In genomic region chr6:140708386-140708785, GRCh38 we compare ENCODE assay signal across 21 cellular contexts.
A peak's percentile ranks its signal among the peaks of the same experiment; 100 is the strongest.
DNase-seq lines count a peak whose midpoint lies in the region; ATAC-seq and TF ChIP-seq lines count a peak whose summit lies in the region.
"Had no signal": no experiment of that assay in that cellular context is flagged by ENCODE, and none has a peak within 500 bp of the region (broad histone marks: within the 10 kb centered on the region; RNA-seq: fewer than 3 reads in every experiment).

No MANE protein-coding gene starts in this region.

- H2BK5ac ChIP-seq in neuronal stem cell (ENCODE audit: low read length) = no peak overlapping the region

- no peaks in the 10 kb centered on the region for H3K36me3 ChIP-seq in SU-DHL-6 (ENCODE audit: low read length)
- no peaks in the 10 kb centered on the region for H3K36me3 ChIP-seq in neuronal stem cell (replicated peaks in 1 of 2; ENCODE audit: control insufficient read depth in 2 of 2, insufficient read depth in 2 of 2, low read length in 2 of 2)

- no peak overlapping the region for H3K27ac ChIP-seq in SU-DHL-6 (ENCODE audit: low read depth, low read length)
- H3K27ac ChIP-seq in neuronal stem cell (replicated peaks; ENCODE audit: low read length) = no peak overlapping the region

- H3K9me3 ChIP-seq in SU-DHL-6 (ENCODE audit: insufficient read depth, low read length) = peaks cover 2% of the 10 kb centered on the region; the same call in 1 of the 2 replicates
- H3K9me3 ChIP-seq in neuronal stem cell (replicated peaks in 1 of 2; ENCODE audit: control insufficient read depth in 2 of 2, insufficient read depth in 1 of 2, low read depth in 1 of 2, low read length in 2 of 2) = no peaks in the 10 kb centered on the region

- no peak overlapping the region for H3K18ac ChIP-seq in neuronal stem cell (ENCODE audit: low read length)

- H2BK12ac ChIP-seq in neuronal stem cell (ENCODE audit: low read length) = no peak overlapping the region

- no peak overlapping the region for H3K4me3 Mint-ChIP-seq in stimulated activated naive CD8-positive, alpha-beta T cell treated with anti-CD3 and anti-CD28 coated beads, Interleukin-15, amount 100 ng/mL, for 72 hours
- H3K4me3 Mint-ChIP-seq: CD8-positive, alpha-beta memory T cell had no signal

- no peak overlapping the region for H3K4me3 ChIP-seq in SU-DHL-6 (ENCODE audit: insufficient read depth, low read length, poor library complexity, severe bottlenecking)
- no peak overlapping the region for H3K4me3 ChIP-seq in neuronal stem cell (ENCODE audit: low read length in 2 of 2)

- no peaks in the 10 kb centered on the region for H3K9me2 ChIP-seq in SU-DHL-6 (replicated peaks; ENCODE audit: insufficient read depth, low read length)

- peaks cover 12% of the 10 kb centered on the region for H3F3A ChIP-seq in SU-DHL-6 (ENCODE audit: insufficient read depth)

- no peak overlapping the region for H2AK5ac ChIP-seq in neuronal stem cell (ENCODE audit: low read depth, low read length)

- no peak overlapping the region for H4K91ac ChIP-seq in neuronal stem cell (ENCODE audit: low read depth, low read length, poor library complexity)

- no peak overlapping the region for H3K4me2 ChIP-seq in SU-DHL-6 (ENCODE audit: low read depth, low read length, poor library complexity, severe bottlenecking)
- H3K4me2 ChIP-seq in neuronal stem cell (ENCODE audit: insufficient read depth, low read length, poor library complexity, severe bottlenecking) = no peak overlapping the region

- no peak overlapping the region for H4K8ac ChIP-seq in neuronal stem cell (ENCODE audit: low read depth, low read length)

- DNase-seq in COLO829 (ENCODE audit: low spot score) = peak; percentile 2
- peak; percentile 45 for DNase-seq in foreskin melanocyte
- no peak for DNase-seq in neuronal stem cell (ENCODE audit: low spot score)
- no peak for DNase-seq in GDM1 (lab: John Stamatoyannopoulos, UW)
- DNase-seq in activated CD4-positive, alpha-beta T cell treated with anti-CD3 and anti-CD28 coated beads for 48 hours = no peak
- no peak for DNase-seq in GOT3 (lab: John Stamatoyannopoulos, UW)
- no peak for DNase-seq in stimulated activated naive CD8-positive, alpha-beta T cell treated with anti-CD3 and anti-CD28 coated beads, Interleukin-15, amount 100 ng/mL, for 72 hours
- DNase-seq: C1 segment of cervical spinal cord; CD8-positive, alpha-beta memory T cell; DMS79 treated with DMSO at 0.1 percent for 48 hours; HCEC 1CT; KBM-7; MV-4-11; NCI-H1694 treated with DMSO at 0.1 percent for 48 hours; NCI-H2107; NCI-H510A; NCI-H774; PC-3; RPMI8226; SHP77 treated with DMSO at 0.1 percent for 48 hours had no signal

- no peak for TF ChIP-seq CTCF in SU-DHL-6 (IDR thresholded peaks at IDR 0.05; ENCODE audit: insufficient read depth, low read length, poor library complexity, severe bottlenecking)

- no CpG with 5 or more reads among the region's 1 CpG for WGBS in neuronal stem cell (ENCODE audit: extremely low coverage in 2 of 2, insufficient read length in 2 of 2, insufficient replicate concordance in 1 of 2), 2 donors

- H4K20me1 ChIP-seq in SU-DHL-6 (ENCODE audit: low read depth, low read length) = no peaks in the 10 kb centered on the region

- H3K27me3 ChIP-seq in SU-DHL-6 (ENCODE audit: low read length) = no peaks in the 10 kb centered on the region
- no peaks in the 10 kb centered on the region for H3K27me3 ChIP-seq in neuronal stem cell (ENCODE audit: control insufficient read depth in 3 of 3, insufficient read depth in 3 of 3, low read depth in 1 of 3, low read length in 3 of 3)

- H3K27ac Mint-ChIP-seq in stimulated activated naive CD8-positive, alpha-beta T cell treated with anti-CD3 and anti-CD28 coated beads, Interleukin-15, amount 100 ng/mL, for 72 hours = no peak overlapping the region
- H3K27ac Mint-ChIP-seq: CD8-positive, alpha-beta memory T cell had no signal

- H3K27me3 Mint-ChIP-seq in stimulated activated naive CD8-positive, alpha-beta T cell treated with anti-CD3 and anti-CD28 coated beads, Interleukin-15, amount 100 ng/mL, for 72 hours = no peaks in the 10 kb centered on the region
- H3K27me3 Mint-ChIP-seq: CD8-positive, alpha-beta memory T cell had no signal

- H3K23ac ChIP-seq in neuronal stem cell (ENCODE audit: low read depth, low read length, poor library complexity) = no peak overlapping the region

- no peaks in the 10 kb centered on the region for H3K79me2 ChIP-seq in SU-DHL-6 (ENCODE audit: insufficient read depth, low read length)

- no peaks in the 10 kb centered on the region for H3K9me3 Mint-ChIP-seq in stimulated activated naive CD8-positive, alpha-beta T cell treated with anti-CD3 and anti-CD28 coated beads, Interleukin-15, amount 100 ng/mL, for 72 hours
- H3K9me3 Mint-ChIP-seq: CD8-positive, alpha-beta memory T cell had no signal

- H3K4me1 ChIP-seq in neuronal stem cell (ENCODE audit: control insufficient read depth in 2 of 2, insufficient read depth in 1 of 2, low read depth in 1 of 2, low read length in 2 of 2) = no peaks in the 10 kb centered on the region

- no peaks in the 10 kb centered on the region for H3K4me1 Mint-ChIP-seq in stimulated activated naive CD8-positive, alpha-beta T cell treated with anti-CD3 and anti-CD28 coated beads, Interleukin-15, amount 100 ng/mL, for 72 hours
- H3K4me1 Mint-ChIP-seq: CD8-positive, alpha-beta memory T cell had no signal

- H2AFZ ChIP-seq in SU-DHL-6 (ENCODE audit: low read depth, low read length, severe bottlenecking) (peak overlapping the region; percentile 42), neuronal stem cell (ENCODE audit: low read length) (peak overlapping the region; percentile 49)

- ATAC-seq in stimulated activated naive CD8-positive, alpha-beta T cell treated with anti-CD3 and anti-CD28 coated beads, Interleukin-15, amount 100 ng/mL, for 72 hours = no peak
- ATAC-seq: PC-3 had no signal

- H3K4ac ChIP-seq in neuronal stem cell (ENCODE audit: low read length) = no peak overlapping the region

- H2BK15ac ChIP-seq in neuronal stem cell (ENCODE audit: low read length) = no peak overlapping the region

- H3K9ac ChIP-seq in SU-DHL-6 (ENCODE audit: low read length) (no peak overlapping the region), neuronal stem cell (ENCODE audit: low read depth, low read length, poor library complexity) (no peak overlapping the region)

- H2BK120ac ChIP-seq in neuronal stem cell (ENCODE audit: low read depth, low read length) = no peak overlapping the region

- H3K79me1 ChIP-seq in neuronal stem cell (ENCODE audit: low read depth, low read length) = no peaks in the 10 kb centered on the region

- no peak overlapping the region for H3K14ac ChIP-seq in neuronal stem cell (ENCODE audit: low read length)

Comparison
In these comparisons a context has a peak if more than half of its experiments do, and no peak if none do; other contexts are left out.
1. DNase-seq: peak in COLO829 (single experiment) and foreskin melanocyte (single experiment); none in neuronal stem cell (single experiment), GDM1 (single experiment), activated CD4-positive, alpha-beta T cell treated with anti-CD3 and anti-CD28 coated beads for 48 hours (single experiment), GOT3 (single experiment) and stimulated activated naive CD8-positive, alpha-beta T cell treated with anti-CD3 and anti-CD28 coated beads, Interleukin-15, amount 100 ng/mL, for 72 hours (0 of 2).